36 cellular contexts compared by ENCODE assay signal in genomic region chr7:87046456-87046855, GRCh38.
"Had no signal": no experiment of that assay in that cellular context is flagged by ENCODE, and none has a peak within 500 bp of the region (broad histone marks: within the 10 kb centered on the region; RNA-seq: fewer than 3 reads in every experiment).

No MANE protein-coding gene starts in this region.

- DNase-seq: activated B cell treated with CpG ODN at 0.5 μM for 24 hours; activated CD4-positive, alpha-beta memory T cell treated with anti-CD3 and anti-CD28 coated beads for 36 hours; activated CD4-positive, alpha-beta T cell treated with anti-CD3 and anti-CD28 coated beads for 4 hours; activated CD4-positive, alpha-beta T cell treated with anti-CD3 and anti-CD28 coated beads, Interleukin-2, amount 10 ng/mL, durations not matched to agents 24 days and 14 days; activated CD4-positive, alpha-beta T cell treated with anti-CD3 and anti-CD28 coated beads, Interleukin-2, amount 50 U/mL, for 1 hour; activated CD4-positive, alpha-beta T cell treated with anti-CD3 and anti-CD28 coated beads, Interleukin-2, amount 50 U/mL, for 4 hours; activated CD4-positive, CD25-positive, alpha-beta regulatory T cell treated with anti-CD3 and anti-CD28 coated beads, Interleukin-2, amount 50 U/mL, for 72 hours; activated CD8-positive, alpha-beta memory T cell treated with anti-CD3 and anti-CD28 coated beads, Interleukin-2, amount 50 U/mL, for 4 hours; activated CD8-positive, alpha-beta T cell treated with anti-CD3 and anti-CD28 coated beads for 36 hours; activated effector memory CD4-positive, alpha-beta T cell treated with anti-CD3 and anti-CD28 coated beads, Interleukin-2, amount 50 U/mL, for 16 hours; activated gamma-delta T cell treated with Interleukin-2 at 50 U/mL for 16 hours; activated naive CD4-positive, alpha-beta T cell; activated naive CD4-positive, alpha-beta T cell treated with anti-CD3 and anti-CD28 coated beads for 36 hours; activated naive CD4-positive, alpha-beta T cell treated with anti-CD3 and anti-CD28 coated beads, Interleukin-2, amount 50 U/mL, for 16 hours; activated naive CD8-positive, alpha-beta T cell treated with anti-CD3 and anti-CD28 coated beads for 36 hours; activated T-cell treated with anti-CD3 and anti-CD28 coated beads for 4 hours; activated T-cell treated with anti-CD3 and anti-CD28 coated beads, Interleukin-2, amount 50 U/mL, for 1 hour; activated T-cell treated with anti-CD3 and anti-CD28 coated beads, Interleukin-2, amount 50 U/mL, for 4 hours; activated T-cell treated with anti-CD3 and anti-CD28 coated beads, Interleukin-2, amount 50 U/mL, for 72 hours; adrenal gland; amniotic stem cell; aorta; body of pancreas; brain microvascular endothelial cell; central memory CD4-positive, alpha-beta T cell; T-helper 2 cell; T-helper 9 cell had no signal

- FAIRE-seq: astrocyte, TTC549 had no signal

- H3K9me3 Mint-ChIP-seq: activated B cell treated with CpG ODN at 0.5 μM for 24 hours; activated CD4-positive, alpha-beta T cell treated with anti-CD3 and anti-CD28 coated beads, Interleukin-2, amount 10 ng/mL, durations not matched to agents 24 days and 14 days; activated CD8-positive, alpha-beta T cell treated with anti-CD3 and anti-CD28 coated beads for 36 hours; activated T-cell treated with anti-CD3 and anti-CD28 coated beads, Interleukin-2, amount 50 U/mL, for 4 hours; T-helper 2 cell treated with Interferon-gamma antibody and Interleukin-4, amounts not matched to agents 5 μg/mL and 100 μg/mL, for 36 hours had no signal

- H3K36me3 ChIP-seq: adrenal gland, brain microvascular endothelial cell, breast epithelium had no signal

- ATAC-seq: activated CD8-positive, alpha-beta T cell treated with anti-CD3 and anti-CD28 coated beads for 36 hours; activated naive CD4-positive, alpha-beta T cell treated with anti-CD3 and anti-CD28 coated beads, Interleukin-2, amount 50 U/mL, for 72 hours; activated T-cell treated with anti-CD3 and anti-CD28 coated beads, Interleukin-2, amount 50 U/mL, for 4 hours; activated T-cell treated with anti-CD3 and anti-CD28 coated beads, Interleukin-2, amount 50 U/mL, for 72 hours; activated T-helper 17 cell treated with anti-CD3 and anti-CD28 coated beads, Interleukin-2, amount 50 U/mL, for 72 hours; body of pancreas had no signal

- H3K27me3 Mint-ChIP-seq: activated B cell treated with CpG ODN at 0.5 μM for 24 hours; activated CD4-positive, alpha-beta memory T cell treated with anti-CD3 and anti-CD28 coated beads for 36 hours; activated CD4-positive, alpha-beta T cell treated with anti-CD3 and anti-CD28 coated beads, Interleukin-2, amount 10 ng/mL, durations not matched to agents 24 days and 14 days; activated naive CD8-positive, alpha-beta T cell treated with anti-CD3 and anti-CD28 coated beads for 36 hours; activated T-helper 17 cell treated with anti-CD3 and anti-CD28 coated beads, Interleukin-2, amount 50 U/mL, for 72 hours had no signal

- H3K9me3 ChIP-seq: adrenal gland, body of pancreas had no signal

- H3K27ac Mint-ChIP-seq: activated B cell treated with CpG ODN at 0.5 μM for 24 hours; activated CD4-positive, alpha-beta memory T cell treated with anti-CD3 and anti-CD28 coated beads for 36 hours; activated CD4-positive, alpha-beta T cell treated with anti-CD3 and anti-CD28 coated beads, Interleukin-2, amount 10 ng/mL, durations not matched to agents 24 days and 14 days; activated CD8-positive, alpha-beta T cell treated with anti-CD3 and anti-CD28 coated beads for 36 hours; activated naive CD4-positive, alpha-beta T cell treated with anti-CD3 and anti-CD28 coated beads for 36 hours; activated naive CD4-positive, alpha-beta T cell treated with anti-CD3 and anti-CD28 coated beads, Interleukin-2, amount 50 U/mL, for 72 hours; activated naive CD8-positive, alpha-beta T cell treated with anti-CD3 and anti-CD28 coated beads for 36 hours; activated T-cell treated with anti-CD3 and anti-CD28 coated beads, Interleukin-2, amount 50 U/mL, for 72 hours; activated T-helper 1 cell treated with anti-CD3 and anti-CD28 coated beads, Interleukin-12 subunit alpha, Interleukin-12 subunit beta, Interleukin-2, Interleukin-4 antibody, amounts not matched to agents 30 ng/mL and 10 ng/mL and 1 ng/mL, durations not matched to agents 14 hours and 24 hours and 36 hours; activated T-helper 17 cell treated with anti-CD3 and anti-CD28 coated beads, Interleukin-2, amount 50 U/mL, for 72 hours; T-helper 1 cell treated with Interleukin-12 subunit alpha and Interleukin-12 subunit beta and Interleukin-4 antibody, amounts not matched to agents 30 μg/mL and 1 μg/mL, for 36 hours; T-helper 2 cell treated with Interferon-gamma antibody and Interleukin-4, amounts not matched to agents 5 μg/mL and 100 μg/mL, for 36 hours had no signal

- H3K27me3 ChIP-seq: adrenal gland, brain microvascular endothelial cell, breast epithelium had no signal

- H3K4me3 ChIP-seq: adrenal gland, body of pancreas, breast epithelium had no signal

- H3K36me3 Mint-ChIP-seq: activated CD4-positive, alpha-beta memory T cell treated with anti-CD3 and anti-CD28 coated beads for 36 hours had no signal

- H3K4me3 Mint-ChIP-seq: activated B cell treated with CpG ODN at 0.5 μM for 24 hours; activated CD4-positive, alpha-beta memory T cell treated with anti-CD3 and anti-CD28 coated beads for 36 hours; activated CD4-positive, alpha-beta T cell treated with anti-CD3 and anti-CD28 coated beads, Interleukin-2, amount 10 ng/mL, durations not matched to agents 24 days and 14 days; activated CD8-positive, alpha-beta T cell treated with anti-CD3 and anti-CD28 coated beads for 36 hours; activated naive CD4-positive, alpha-beta T cell treated with anti-CD3 and anti-CD28 coated beads for 36 hours; activated naive CD8-positive, alpha-beta T cell treated with anti-CD3 and anti-CD28 coated beads for 36 hours; activated T-cell treated with anti-CD3 and anti-CD28 coated beads, Interleukin-2, amount 50 U/mL, for 4 hours; activated T-cell treated with anti-CD3 and anti-CD28 coated beads, Interleukin-2, amount 50 U/mL, for 72 hours; activated T-helper 1 cell treated with anti-CD3 and anti-CD28 coated beads, Interleukin-12 subunit alpha, Interleukin-12 subunit beta, Interleukin-2, Interleukin-4 antibody, amounts not matched to agents 30 ng/mL and 10 ng/mL and 1 ng/mL, durations not matched to agents 14 hours and 24 hours and 36 hours; activated T-helper 17 cell treated with anti-CD3 and anti-CD28 coated beads, Interleukin-2, amount 50 U/mL, for 72 hours; T-helper 1 cell treated with Interleukin-12 subunit alpha and Interleukin-12 subunit beta and Interleukin-4 antibody, amounts not matched to agents 30 μg/mL and 1 μg/mL, for 36 hours; T-helper 2 cell treated with Interferon-gamma antibody and Interleukin-4, amounts not matched to agents 5 μg/mL and 100 μg/mL, for 36 hours had no signal

- H3K4me1 Mint-ChIP-seq: activated B cell treated with CpG ODN at 0.5 μM for 24 hours; activated CD4-positive, alpha-beta T cell treated with anti-CD3 and anti-CD28 coated beads, Interleukin-2, amount 10 ng/mL, durations not matched to agents 24 days and 14 days; activated naive CD8-positive, alpha-beta T cell treated with anti-CD3 and anti-CD28 coated beads for 36 hours; activated T-helper 17 cell treated with anti-CD3 and anti-CD28 coated beads, Interleukin-2, amount 50 U/mL, for 72 hours had no signal

- H3K4me1 ChIP-seq: adrenal gland, body of pancreas, breast epithelium had no signal

- H3K27ac ChIP-seq: adrenal gland, body of pancreas, brain microvascular endothelial cell, breast epithelium, VCaP had no signal
